ENCODE assay signal across 22 cellular contexts in genomic region chr14:24463017-24463805, GRCh38. TPM values are rescaled to one million over a fixed set of nuclear protein-coding genes. Genes with fewer than 3 reads are reported as not detected.
"Had no signal": no experiment of that assay in that cellular context is flagged by ENCODE, and none has a peak within 500 bp of the region (broad histone marks: within the 10 kb centered on the region; RNA-seq: fewer than 3 reads in every experiment).

No MANE protein-coding gene starts in this region.

- H3K27ac Mint-ChIP-seq: activated CD4-positive, alpha-beta T cell treated with anti-CD3 and anti-CD28 coated beads, Interleukin-2, amount 10 ng/mL, durations not matched to agents 7 days and 5 days; memory B cell had no signal

- FAIRE-seq: urothelium cell line had no signal

- H3K9me3 Mint-ChIP-seq: memory B cell had no signal

- H3K27me3 Mint-ChIP-seq: activated CD4-positive, alpha-beta T cell treated with anti-CD3 and anti-CD28 coated beads, Interleukin-2, amount 10 ng/mL, durations not matched to agents 7 days and 5 days; memory B cell; naive thymus-derived CD8-positive, alpha-beta T cell had no signal

- H3K4me3 Mint-ChIP-seq: activated CD4-positive, alpha-beta T cell treated with anti-CD3 and anti-CD28 coated beads, Interleukin-2, amount 10 ng/mL, durations not matched to agents 7 days and 5 days; memory B cell had no signal

- DNase-seq: activated CD4-positive, alpha-beta T cell treated with anti-CD3 and anti-CD28 coated beads, Interleukin-2, amount 10 ng/mL, durations not matched to agents 7 days and 5 days; activated CD4-positive, CD25-positive, alpha-beta regulatory T cell; activated CD8-positive, alpha-beta memory T cell treated with anti-CD3 and anti-CD28 coated beads for 24 hours; activated naive CD4-positive, alpha-beta T cell; amygdala; body of pancreas; central memory CD4-positive, alpha-beta T cell; colonic mucosa; effector CD4-positive, alpha-beta T cell; esophagus squamous epithelium; glutamatergic neuron; hypothalamus; left ventricle myocardium inferior; naive thymus-derived CD8-positive, alpha-beta T cell; stimulated activated CD4-positive, alpha-beta T cell treated with anti-CD3 and anti-CD28 coated beads, Interleukin-1b, Interleukin-23, amount 100 ng/mL, for 48 hours; tibial artery had no signal

- ATAC-seq: body of pancreas; naive thymus-derived CD8-positive, alpha-beta T cell had no signal

- H3K27ac ChIP-seq: body of pancreas, colonic mucosa, esophagus squamous epithelium, left ventricle myocardium inferior, neutrophil, parathyroid adenoma, tibial artery had no signal

RNA-seq across cellular contexts. Expression of gene CMA1, which starts 44.9 kb away (rescaled TPM):
- total RNA-seq: activated CD4-positive, alpha-beta T cell treated with anti-CD3 and anti-CD28 coated beads, Interleukin-2, amount 10 ng/mL, durations not matched to agents 7 days and 5 days; body of pancreas; fibroblast of villous mesenchyme; kidney epithelial cell; naive thymus-derived CD8-positive, alpha-beta T cell had no signal
- polyA plus RNA-seq: naive thymus-derived CD8-positive, alpha-beta T cell had no signal
